In the genomic region with DNA sequence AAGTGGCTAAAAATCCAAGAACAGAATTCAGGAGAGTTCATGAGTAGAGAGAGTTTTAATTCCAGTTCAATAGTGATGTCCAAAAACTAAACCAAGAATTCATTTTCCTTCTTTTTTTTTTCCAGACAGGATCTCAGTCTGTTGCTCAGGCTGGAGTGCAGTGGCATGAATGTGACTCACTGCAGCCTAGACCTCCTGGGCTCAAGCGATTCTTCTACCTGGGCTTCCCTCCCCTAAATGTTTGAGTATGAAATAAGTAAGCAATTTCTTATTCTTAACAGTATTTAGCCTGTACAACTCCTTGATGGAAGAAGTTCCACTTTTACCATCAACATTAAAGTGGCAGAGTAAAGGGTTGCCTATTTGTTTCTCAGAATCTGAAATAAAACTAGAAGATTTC, we compare ENCODE assay signal across 21 cellular contexts.
"Had no signal": no experiment of that assay in that cellular context is flagged by ENCODE, and none has a peak within 500 bp of the region (broad histone marks: within the 10 kb centered on the region; RNA-seq: fewer than 3 reads in every experiment).

No MANE protein-coding gene starts in this region.

- H3K27me3 ChIP-seq: cardiac muscle cell, neutrophil, pancreas, upper lobe of left lung had no signal

- H3K27ac ChIP-seq: cardiac muscle cell, neutrophil, pancreas, psoas muscle, upper lobe of left lung, VCaP had no signal

- H3K9me3 Mint-ChIP-seq: activated naive CD8-positive, alpha-beta T cell treated with anti-CD3 and anti-CD28 coated beads for 36 hours; activated T-cell treated with anti-CD3 and anti-CD28 coated beads, Interleukin-2, amount 50 U/mL, for 24 hours; activated T-helper 2 cell treated with anti-CD3 and anti-CD28 coated beads, Interferon-gamma antibody, Interleukin-2, Interleukin-4, amounts not matched to agents 10 μg/mL and 5 μg/mL and 100 μg/mL, durations not matched to agents 14 hours and 24 hours and 36 hours; immature natural killer cell; natural killer cell treated with Interleukin-12 subunit alpha and Interleukin-12 subunit beta and Interleukin-15 and Interleukin-18, amount 100 ng/mL, for 72 hours; T-helper 2 cell treated with Interferon-gamma antibody and Interleukin-4, amounts not matched to agents 5 μg/mL and 100 μg/mL, for 36 hours had no signal

- DNase-seq: activated CD4-positive, alpha-beta T cell treated with anti-CD3 and anti-CD28 coated beads for 1 hour; activated CD4-positive, alpha-beta T cell treated with anti-CD3 and anti-CD28 coated beads, Interleukin-2, amount 50 U/mL, for 1 hour; activated CD8-positive, alpha-beta T cell treated with anti-CD3 and anti-CD28 coated beads, Interleukin-2, amount 10 ng/mL, durations not matched to agents 7 days and 5 days; activated naive CD4-positive, alpha-beta T cell; activated naive CD8-positive, alpha-beta T cell treated with anti-CD3 and anti-CD28 coated beads for 36 hours; activated T-cell treated with anti-CD3 and anti-CD28 coated beads, Interleukin-2, amount 50 U/mL, for 24 hours; immature natural killer cell; midbrain; pancreas; psoas muscle; right cardiac atrium; stimulated activated CD4-positive, alpha-beta T cell treated with anti-CD3 and anti-CD28 coated beads, Interleukin-12 subunit alpha, Interleukin-12 subunit beta, amount 100 ng/mL, for 4 hours; stimulated activated CD4-positive, alpha-beta T cell treated with anti-CD3 and anti-CD28 coated beads, Interleukin-4, amount 100 ng/mL, for 4 hours; stimulated activated naive CD8-positive, alpha-beta T cell treated with anti-CD3 and anti-CD28 coated beads, Interleukin-15, Interleukin-2, amounts not matched to agents 100 U/mL and 50 U/mL, for 24 hours; upper lobe of left lung had no signal

- H3K36me3 ChIP-seq: cardiac muscle cell had no signal

- H3K4me3 ChIP-seq: cardiac muscle cell, pancreas, psoas muscle, upper lobe of left lung had no signal

- H3K27me3 Mint-ChIP-seq: activated naive CD8-positive, alpha-beta T cell treated with anti-CD3 and anti-CD28 coated beads for 36 hours; activated T-cell treated with anti-CD3 and anti-CD28 coated beads, Interleukin-2, amount 50 U/mL, for 24 hours; natural killer cell treated with Interleukin-12 subunit alpha and Interleukin-12 subunit beta and Interleukin-15 and Interleukin-18, amount 100 ng/mL, for 72 hours had no signal

- H3K27ac Mint-ChIP-seq: activated CD8-positive, alpha-beta T cell treated with anti-CD3 and anti-CD28 coated beads, Interleukin-2, amount 10 ng/mL, durations not matched to agents 7 days and 5 days; activated naive CD8-positive, alpha-beta T cell treated with anti-CD3 and anti-CD28 coated beads for 36 hours; activated T-cell treated with anti-CD3 and anti-CD28 coated beads, Interleukin-2, amount 50 U/mL, for 24 hours; activated T-helper 2 cell treated with anti-CD3 and anti-CD28 coated beads, Interferon-gamma antibody, Interleukin-2, Interleukin-4, amounts not matched to agents 10 μg/mL and 5 μg/mL and 100 μg/mL, durations not matched to agents 14 hours and 24 hours and 36 hours; immature natural killer cell; T-helper 2 cell treated with Interferon-gamma antibody and Interleukin-4, amounts not matched to agents 5 μg/mL and 100 μg/mL, for 36 hours had no signal

- H3K9me3 ChIP-seq: neutrophil, pancreas, psoas muscle, upper lobe of left lung had no signal

- H3K4me3 Mint-ChIP-seq: activated CD8-positive, alpha-beta T cell treated with anti-CD3 and anti-CD28 coated beads, Interleukin-2, amount 10 ng/mL, durations not matched to agents 7 days and 5 days; activated naive CD8-positive, alpha-beta T cell treated with anti-CD3 and anti-CD28 coated beads for 36 hours; activated T-cell treated with anti-CD3 and anti-CD28 coated beads, Interleukin-2, amount 50 U/mL, for 24 hours; immature natural killer cell; natural killer cell treated with Interleukin-12 subunit alpha and Interleukin-12 subunit beta and Interleukin-15 and Interleukin-18, amount 100 ng/mL, for 72 hours; T-helper 2 cell treated with Interferon-gamma antibody and Interleukin-4, amounts not matched to agents 5 μg/mL and 100 μg/mL, for 36 hours had no signal

- ATAC-seq: activated CD8-positive, alpha-beta T cell treated with anti-CD3 and anti-CD28 coated beads, Interleukin-2, amount 10 ng/mL, durations not matched to agents 7 days and 5 days; natural killer cell treated with Interleukin-12 subunit alpha and Interleukin-12 subunit beta and Interleukin-15 and Interleukin-18, amount 100 ng/mL, for 72 hours; pancreas; psoas muscle; right cardiac atrium; stimulated activated naive CD8-positive, alpha-beta T cell treated with anti-CD3 and anti-CD28 coated beads, Interleukin-15, Interleukin-2, amounts not matched to agents 100 U/mL and 50 U/mL, for 24 hours had no signal

- FAIRE-seq: pancreas had no signal
